Comparison of ENCODE assay signal across 8 cellular contexts in the genomic region with DNA sequence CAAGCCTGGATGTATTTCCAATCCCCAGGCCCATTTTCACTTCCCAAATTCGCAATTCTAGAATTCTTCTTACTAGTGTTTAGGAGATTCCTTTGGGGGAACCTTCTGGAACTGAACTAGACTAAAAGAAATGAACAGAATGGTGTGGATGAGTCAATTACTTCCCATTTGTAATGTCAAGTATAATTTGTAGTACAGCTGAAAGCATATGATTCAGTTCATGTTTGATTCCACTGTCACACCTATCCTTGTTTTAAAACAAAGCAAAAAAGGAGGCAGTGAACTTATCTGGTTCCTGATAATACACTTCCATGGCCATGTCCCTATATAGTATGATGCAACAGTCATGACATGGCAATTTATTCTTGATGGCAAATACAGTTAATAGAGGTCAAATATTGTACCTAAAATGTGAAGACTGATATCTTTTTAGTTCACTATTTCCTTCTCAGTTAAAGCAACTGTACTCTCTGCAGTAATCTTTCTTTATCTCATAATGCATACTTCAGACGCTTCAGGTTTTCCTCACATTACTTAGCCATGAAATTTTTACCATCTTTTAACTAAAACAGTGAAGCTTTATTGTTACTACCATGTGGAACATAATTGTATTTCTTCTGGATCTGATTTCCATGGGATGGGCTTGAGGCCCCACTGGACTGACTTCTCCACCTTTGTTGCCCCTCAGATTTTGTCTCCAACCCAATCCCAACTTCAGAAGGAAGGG. TPM values are rescaled to one million over a fixed set of nuclear protein-coding genes. Genes with fewer than 3 reads are reported as not detected.
DNase-seq lines count a peak whose midpoint lies in the region; ATAC-seq, FAIRE-seq and TF ChIP-seq lines count a peak whose summit lies in the region.

No MANE protein-coding gene starts in this region.

- in situ Hi-C loops in K562 (cut with MboI) = no loop called here

- H2AFZ ChIP-seq in K562 (ENCODE audit: low read depth, low read length) = peak overlapping the region; percentile 28

- peak overlapping the region; percentile 83 for H3K4me2 ChIP-seq in A549
- H3K4me2 ChIP-seq in K562 (ENCODE audit: insufficient read depth, low read length) = peak overlapping the region; percentile 99

- no peaks in the 10 kb centered on the region for H4K20me1 ChIP-seq in K562 (replicated peaks; ENCODE audit: control insufficient read depth, insufficient read depth, low read length)

- peaks cover 59% of the 10 kb centered on the region; the same call in 2 of the 3 replicates for H3K36me3 ChIP-seq in K562 (ENCODE audit: control insufficient read depth, insufficient read depth, low read length)
- H3K36me3 ChIP-seq in mucosa of rectum (ENCODE audit: control insufficient read depth in 2 of 2, insufficient read depth in 2 of 2, low read length in 2 of 2) = peaks cover 33 to 41% of the 10 kb centered on the region in 2 donors

- intact Hi-C loops in K562 (cut with micrococcal nuclease) = no loop called here

- peak in 1 of 2 experiments; percentile 16 for DNase-seq in A549 (ENCODE audit: low read depth in 1 of 2, low spot score in 1 of 2)
- DNase-seq in HFFc6 = no peak
- DNase-seq in K562 (ENCODE audit: extremely low read depth in 1 of 4, low spot score in 3 of 4) = peak in 2 of 4 experiments; percentile 16 to 50
- DNase-seq in NCI-H446 treated with DMSO at 0.1 percent for 48 hours (lab: John Stamatoyannopoulos, UW) = no peak

- TF ChIP-seq POLR2A in A549 (IDR thresholded peaks at IDR 0.05; ENCODE audit: low read length) = no peak
- no peak for TF ChIP-seq POLR2A in K562 (conservative IDR thresholded peaks at IDR 0.05)

- WGBS in A549 (ENCODE audit: missing lambda C conversion rate) = 73% methylated on average over 2 of the region's 2 CpGs
- 20% methylated on average over 2 of the region's 2 CpGs for WGBS in K562 (ENCODE audit: insufficient coverage, low coverage, missing lambda C conversion rate)

- TF ChIP-seq RAD21 in A549 (conservative IDR thresholded peaks at IDR 0.05 in 1 of 2, IDR thresholded peaks at IDR 0.05 in 1 of 2) (no peak), K562 (CRISPR knock-in tag; conservative IDR thresholded peaks at IDR 0.05 in 1 of 2, IDR thresholded peaks at IDR 0.05 in 1 of 2) (0 out of 4 replicates have a peak, but pooled peaks of 1 of the 2 experiments have one; percentile 3)

- H3K4me1 ChIP-seq in A549 (peaks cover 42% of the 10 kb centered on the region), K562 (replicated peaks in 1 of 2; ENCODE audit: control insufficient read depth in 2 of 2, insufficient read depth in 2 of 2, low read length in 2 of 2) (peaks cover 8 to 13% of the 10 kb centered on the region in 2 experiments; a peak in 4 of 5 replicates), mucosa of rectum (ENCODE audit: control insufficient read depth in 2 of 2, insufficient read depth in 2 of 2, low read length in 2 of 2) (peaks cover 17% of the 10 kb centered on the region in 2 donors)

- H3K9ac ChIP-seq in K562 (ENCODE audit: insufficient read depth in 1 of 2, low read depth in 2 of 2, low read length in 2 of 2) = peak overlapping the region; percentile 56 to 81; a peak in 3 of 4 replicates
- peak overlapping the region in 1 of 2 donors; percentile 74 for H3K9ac ChIP-seq in mucosa of rectum (ENCODE audit: low read depth in 1 of 2, low read length in 2 of 2)

- H3K9me3 ChIP-seq in A549 (no peaks in the 10 kb centered on the region), K562 (replicated peaks; ENCODE audit: control insufficient read depth, insufficient read depth, low read depth, low read length) (no peaks in the 10 kb centered on the region), mucosa of rectum (ENCODE audit: control insufficient read depth in 2 of 2, low read length in 2 of 2) (no peaks in the 10 kb centered on the region)

- no peak for FAIRE-seq in A549 (lab: Jason Lieb, UNC)
- peak; percentile 61 for FAIRE-seq in K562 (lab: Jason Lieb, UNC)

- POLR2A ChIA-PET in A549 (lab: Yijun Ruan, JAX) = no interaction called here
- POLR2A ChIA-PET in K562 (lab: Yijun Ruan, JAX) = interaction anchor here (0.7 to 4.6 kb wide), 4 partner anchors 11 to 375 kb away, joined by 3 to 21 read pairs (median 4); partner anchors contain the start of gene PIKFYVE

- no TSS peak for BruUV-seq in K562 (replicated peaks; lab: Mats Ljungman, UMichigan)

- H3K9me1 ChIP-seq in K562 (ENCODE audit: control insufficient read depth, insufficient read depth, low read length) = no peaks in the 10 kb centered on the region

- H3K27me3 Mint-ChIP-seq in HFFc6 (ENCODE audit: insufficient read depth) = 0 out of 2 replicates have a peak, but pooled peaks cover 1% of the 10 kb centered on the region

- TF ChIP-seq CTCF in A549 (IDR thresholded peaks at IDR 0.05) (no peak), HFFc6 (IDR thresholded peaks at IDR 0.05) (no peak), K562 (IDR thresholded peaks at IDR 0.05 in 2 of 3, conservative IDR thresholded peaks at IDR 0.05 in 1 of 3; ENCODE audit: insufficient read depth in 2 of 3, low read depth in 1 of 3, low read length in 3 of 3) (no peak)

- peaks cover 9% of the 10 kb centered on the region for H3K36me3 Mint-ChIP-seq in HFFc6 (ENCODE audit: low read depth)

- peak overlapping the region; percentile 91 for H3K4me3 Mint-ChIP-seq in HFFc6

- peaks cover 39% of the 10 kb centered on the region for H3K4me1 Mint-ChIP-seq in HFFc6 (ENCODE audit: low read depth)

- no peak for TF ChIP-seq EP300 in A549 (IDR thresholded peaks at IDR 0.05)
- peak; percentile 63 for TF ChIP-seq EP300 in K562 (IDR thresholded peaks at IDR 0.05; ENCODE audit: low read length)

- H3K79me2 ChIP-seq in K562 (ENCODE audit: control insufficient read depth, insufficient read depth, low read length) = peaks cover 39% of the 10 kb centered on the region

- H3K27me3 ChIP-seq in K562 (ENCODE audit: control insufficient read depth in 2 of 2, insufficient read depth in 2 of 2, low read length in 2 of 2) = no peaks in the 10 kb centered on the region
- no peaks in the 10 kb centered on the region for H3K27me3 ChIP-seq in mucosa of rectum (ENCODE audit: control insufficient read depth in 2 of 2, insufficient read depth in 2 of 2, low read length in 2 of 2)

- ATAC-seq in A549 = no peak
- peak; percentile 17; the same call in 2 of the 3 replicates for ATAC-seq in K562
- no peak for ATAC-seq in HG03565 (IDR thresholded peaks at IDR 0.05; ENCODE audit: unreplicated experiment)
- no peak for ATAC-seq in GM21381 (IDR thresholded peaks at IDR 0.05; ENCODE audit: unreplicated experiment)
- ATAC-seq in HG03280 (IDR thresholded peaks at IDR 0.05; ENCODE audit: unreplicated experiment) = no peak

- CTCF ChIA-PET in A549 (lab: Yijun Ruan, JAX) (interaction anchor here (0.6 to 5.1 kb wide), 11 partner anchors 8 to 511 kb away, joined by 3 to 64 read pairs (median 5); no protein-coding TSS in a partner anchor), K562 (lab: Yijun Ruan, JAX; ENCODE audit: low intra/inter-chr PET ratio) (no interaction called here)

- peak overlapping the region; percentile 68 for H3K27ac Mint-ChIP-seq in HFFc6

- H3K9me3 Mint-ChIP-seq in HFFc6 = no peaks in the 10 kb centered on the region

- peak overlapping the region; percentile 96 for H3K4me3 ChIP-seq in A549
- H3K4me3 ChIP-seq in K562 = peak overlapping the region; percentile 84
- peak overlapping the region; percentile 97 to 100 for H3K4me3 ChIP-seq in mucosa of rectum (ENCODE audit: low read length in 2 of 2)

- H3K27ac ChIP-seq in A549 = peak overlapping the region; percentile 86 to 90
- H3K27ac ChIP-seq in K562 (ENCODE audit: extremely low read depth, low read depth, low read length) = peak overlapping the region; percentile 80
- H3K27ac ChIP-seq in mucosa of rectum (ENCODE audit: low read depth in 2 of 2, low read length in 2 of 2) = no peak overlapping the region

RNA-seq across cellular contexts. Expression of gene IDH1, which starts 1.9 kb away (rescaled TPM):
- polyA plus RNA-seq in A549 (2011; rRNA removed) (272 and 346 TPM in 2 replicates), A549 (2017; fragmentation: RNase III; extraction: RNeasy Plus Mini Kit Qiagen cat#74134 plus additional on column Dnase treatment) (137 to 180 TPM (median 173 TPM) in 3 replicates), K562 (2011; rRNA removed) (86.7 and 96.4 TPM in 2 replicates), K562 (2014; fragmentation: Illumina TruSeq; extraction: Trizol) (93.5 and 108 TPM in 2 replicates), K562 (2014; fragmentation: Nextera tagmentation; extraction: Ambion mirVana) (100 to 1,000 TPM; 135 to 194 TPM), K562 (2014; rRNA removed) (92.6 and 103 TPM in 2 replicates)
- 70.4 and 70.8 TPM in 2 replicates for polyA plus RNA-seq in A549 (2012; cell fraction: cytosol; rRNA removed)
- 54.0 and 77.2 TPM in 2 replicates for polyA plus RNA-seq in A549 (2012; cell fraction: nucleus; rRNA removed)
- polyA minus RNA-seq in A549 (2011; rRNA and poly(A)+ RNA removed) = 105 and 120 TPM in 2 replicates
- total RNA-seq in HFFc6 (2021; fragmentation: NEBNext Ultra II Directional; extraction: Animal tissue kit (Norgen Biotek cat#: 25700)) = 10 to 100 TPM; 42.7 to 61.7 (median 58.4) TPM
- total RNA-seq in K562 (2011; cell fraction: chromatin; rRNA removed; ENCODE audit: low replicate concordance) = 74.6 and 149 TPM in 2 replicates
- 48.2 and 61.6 TPM in 2 replicates for total RNA-seq in K562 (2011; cell fraction: nucleolus; rRNA removed)
- total RNA-seq in K562 (2011; cell fraction: nucleoplasm; rRNA removed) = 74.6 and 93.9 TPM in 2 replicates
- total RNA-seq in K562 (2014; rRNA removed) (61.9 and 65.9 TPM in 2 replicates), K562 (2014; rRNA removed; fragmentation: Illumina TruSeq; extraction: Trizol) (108 and 114 TPM in 2 replicates), K562 (2015; rRNA removed; fragmentation: Illumina TruSeq; extraction: Trizol) (94.4 and 101 TPM in 2 replicates), K562 (2021) (75.1 and 80.8 TPM in 2 replicates)
- 16.7 and 52.0 TPM in 2 replicates for polyA plus RNA-seq in K562 (2011; cell fraction: cytosol; rRNA removed)
- 53.6 and 109 TPM in 2 replicates for polyA plus RNA-seq in K562 (2011; cell fraction: nucleus; rRNA removed)
- 64.8 and 261 TPM in 2 replicates for polyA plus RNA-seq in K562 (2012)
- polyA minus RNA-seq in K562 (2011; rRNA and poly(A)+ RNA removed) = 93.3 and 121 TPM in 2 replicates
- polyA minus RNA-seq in K562 (2011; cell fraction: cytosol; rRNA and poly(A)+ RNA removed) = 26.4 and 30.7 TPM in 2 replicates
- 38.6 and 77.4 TPM in 2 replicates for polyA minus RNA-seq in K562 (2011; cell fraction: nucleus; rRNA and poly(A)+ RNA removed)

RNA-seq across cellular contexts. Expression of gene PIKFYVE, which starts 13.1 kb away (rescaled TPM):
- polyA plus RNA-seq in A549 (2011; rRNA removed) = 19.3 and 22.0 TPM in 2 replicates
- polyA plus RNA-seq in A549 (2012; cell fraction: cytosol; rRNA removed) = 4.2 and 5.1 TPM in 2 replicates
- 4.0 and 6.5 TPM in 2 replicates for polyA plus RNA-seq in A549 (2012; cell fraction: nucleus; rRNA removed)
- polyA plus RNA-seq in A549 (2017; fragmentation: RNase III; extraction: RNeasy Plus Mini Kit Qiagen cat#74134 plus additional on column Dnase treatment) = 5.9 to 6.5 TPM (median 6.4 TPM) in 3 replicates
- 30.1 and 31.1 TPM in 2 replicates for polyA minus RNA-seq in A549 (2011; rRNA and poly(A)+ RNA removed)
- total RNA-seq in HFFc6 (2021; fragmentation: NEBNext Ultra II Directional; extraction: Animal tissue kit (Norgen Biotek cat#: 25700)) = 10 to 100 TPM; 17.2 to 22.0 (median 20.2) TPM
- total RNA-seq in K562 (2011; cell fraction: chromatin; rRNA removed; ENCODE audit: low replicate concordance) = 74.2 and 145 TPM in 2 replicates
- total RNA-seq in K562 (2011; cell fraction: nucleolus; rRNA removed) = 25.2 and 33.8 TPM in 2 replicates
- 50.8 and 66.7 TPM in 2 replicates for total RNA-seq in K562 (2011; cell fraction: nucleoplasm; rRNA removed)
- total RNA-seq in K562 (2014; rRNA removed) = 14.4 and 14.9 TPM in 2 replicates
- total RNA-seq in K562 (2014; rRNA removed; fragmentation: Illumina TruSeq; extraction: Trizol) = 22.7 and 24.8 TPM in 2 replicates
- total RNA-seq in K562 (2015; rRNA removed; fragmentation: Illumina TruSeq; extraction: Trizol) = 18.9 and 19.1 TPM in 2 replicates
- total RNA-seq in K562 (2021) = 17.1 and 19.0 TPM in 2 replicates
- 18.4 and 25.6 TPM in 2 replicates for polyA plus RNA-seq in K562 (2011; rRNA removed)
- polyA plus RNA-seq in K562 (2011; cell fraction: cytosol; rRNA removed) = 6.2 and 11.1 TPM in 2 replicates
- 23.8 and 27.2 TPM in 2 replicates for polyA plus RNA-seq in K562 (2011; cell fraction: nucleus; rRNA removed)
- 9.0 and 11.3 TPM in 2 replicates for polyA plus RNA-seq in K562 (2012)
- polyA plus RNA-seq in K562 (2014; fragmentation: Illumina TruSeq; extraction: Trizol) = 14.5 and 16.7 TPM in 2 replicates
- 1 to 10 TPM; 3.6 to 3.7 TPM for polyA plus RNA-seq in K562 (2014; fragmentation: Nextera tagmentation; extraction: Ambion mirVana)
- 11.5 and 11.8 TPM in 2 replicates for polyA plus RNA-seq in K562 (2014; rRNA removed)
- 57.8 and 62.6 TPM in 2 replicates for polyA minus RNA-seq in K562 (2011; rRNA and poly(A)+ RNA removed)
- polyA minus RNA-seq in K562 (2011; cell fraction: cytosol; rRNA and poly(A)+ RNA removed) = 18.7 and 22.4 TPM in 2 replicates
- 46.2 and 82.2 TPM in 2 replicates for polyA minus RNA-seq in K562 (2011; cell fraction: nucleus; rRNA and poly(A)+ RNA removed)

Comparison
In these comparisons a context has a peak if more than half of its experiments do, and no peak if none do; other contexts are left out.
1. H3K27ac ChIP-seq: peak in A549 (2 of 2) and K562 (single experiment); none in mucosa of rectum (0 of 2).
2. Of the 35 proteins assayed by ChIP-seq in both K562 and A549: peak only in K562: EP300; only in A549: none; in both: MAFK; in neither: 28; mixed calls (peak in some experiments, not most) for 5.
3. Peak in every context shown above with its lines, with median percentiles within 50 percentile points of each other: H3K4me3 ChIP-seq.